8 cellular contexts compared by ENCODE assay signal in genomic region chr10:79286318-79286951, GRCh38.
DNase-seq lines count a peak whose midpoint lies in the region; ATAC-seq and TF ChIP-seq lines count a peak whose summit lies in the region.

No MANE protein-coding gene starts in this region.

- no peak overlapping the region for H3K4me3 ChIP-seq in tibial nerve

- peak overlapping the region; percentile 96 for H3K27ac Mint-ChIP-seq in activated CD8-positive, alpha-beta T cell treated with anti-CD3 and anti-CD28 coated beads, Interleukin-2, amount 10 ng/mL, durations not matched to agents 7 days and 5 days
- H3K27ac Mint-ChIP-seq in osteocyte (ENCODE audit: unreplicated experiment), result peak overlapping the region; percentile 18

- peaks cover 37% of the 10 kb centered on the region for H3K36me3 Mint-ChIP-seq in activated CD8-positive, alpha-beta T cell treated with anti-CD3 and anti-CD28 coated beads, Interleukin-2, amount 10 ng/mL, durations not matched to agents 7 days and 5 days (ENCODE audit: low read depth)
- H3K36me3 Mint-ChIP-seq in osteocyte (ENCODE audit: unreplicated experiment), result peaks cover 33% of the 10 kb centered on the region

- peak overlapping the region in 3 of 4 donors; percentile 65 to 79 (median 79) for H3K27ac ChIP-seq in tibial nerve

- peaks cover 0 to 71% (median 27%) of the 10 kb centered on the region in 4 donors for H3K4me1 ChIP-seq in tibial nerve

- H3K27me3 ChIP-seq in tibial nerve, result no peaks in the 10 kb centered on the region

- TF ChIP-seq CTCF in GM10248 (IDR thresholded peaks at IDR 0.05; ENCODE audit: control extremely low read depth, extremely low read depth, low read depth, missing control alignments), result no peak
- TF ChIP-seq CTCF in osteocyte (IDR thresholded peaks at IDR 0.05), result no peak
- TF ChIP-seq CTCF in tibial nerve (IDR thresholded peaks at IDR 0.05), result no peak

- ATAC-seq in GM21723 (IDR thresholded peaks at IDR 0.05; ENCODE audit: unreplicated experiment), result peak; percentile 87
- ATAC-seq in activated CD8-positive, alpha-beta T cell treated with anti-CD3 and anti-CD28 coated beads, Interleukin-2, amount 10 ng/mL, durations not matched to agents 7 days and 5 days, result peak; percentile 93

- 44 to 52% methylated on average over 15 to 23 of the region's 23 CpGs for WGBS in tibial nerve, 2 donors

- H3K4me1 Mint-ChIP-seq in activated CD8-positive, alpha-beta T cell treated with anti-CD3 and anti-CD28 coated beads, Interleukin-2, amount 10 ng/mL, durations not matched to agents 7 days and 5 days (ENCODE audit: low read depth), result peaks cover 68% of the 10 kb centered on the region
- H3K4me1 Mint-ChIP-seq in osteocyte (ENCODE audit: unreplicated experiment), result peaks cover 47% of the 10 kb centered on the region

- peak; percentile 95 for DNase-seq in GM10248 (ENCODE audit: extremely low spot score)
- peak; percentile 86 for DNase-seq in NAMALWA (ENCODE audit: low spot score)
- DNase-seq in activated CD8-positive, alpha-beta T cell treated with anti-CD3 and anti-CD28 coated beads, Interleukin-2, amount 10 ng/mL, durations not matched to agents 7 days and 5 days, result peak; percentile 88
- DNase-seq in effector CD8-positive, alpha-beta T cell (lab: John Stamatoyannopoulos, UW), result peak; percentile 38
- DNase-seq in osteocyte (ENCODE audit: extremely low spot score, unreplicated experiment), result no peak
- DNase-seq in tibial nerve (ENCODE audit: low spot score in 2 of 2), result peak; percentile 54 to 55
- DNase-seq in NCI-H2196 (lab: John Stamatoyannopoulos, UW; ENCODE audit: unreplicated experiment), result no peak

- H3K36me3 ChIP-seq in tibial nerve, result peaks cover 0 to 65% (median 4%) of the 10 kb centered on the region in 3 donors

- H3K9me3 Mint-ChIP-seq in activated CD8-positive, alpha-beta T cell treated with anti-CD3 and anti-CD28 coated beads, Interleukin-2, amount 10 ng/mL, durations not matched to agents 7 days and 5 days (ENCODE audit: insufficient read depth), result no peaks in the 10 kb centered on the region
- H3K9me3 Mint-ChIP-seq in osteocyte (ENCODE audit: unreplicated experiment), result no peaks in the 10 kb centered on the region

- CTCF ChIA-PET in GM10248 (lab: Yijun Ruan, JAX), result interaction anchor here (0.8 to 3.8 kb wide), 7 partner anchors 13 to 87 kb away, joined by 3 to 18 read pairs (median 3); no protein-coding TSS in a partner anchor
- CTCF ChIA-PET in activated CD8-positive, alpha-beta T cell treated with anti-CD3 and anti-CD28 coated beads, Interleukin-2, amount 10 ng/mL, durations not matched to agents 7 days and 5 days (lab: Charles Lee), result interaction anchor here (0.7 to 4.0 kb wide), 8 partner anchors 31 to 92 kb away, joined by 3 to 16 read pairs (median 4); no protein-coding TSS in a partner anchor

- peak overlapping the region; percentile 71 for H3K4me3 Mint-ChIP-seq in activated CD8-positive, alpha-beta T cell treated with anti-CD3 and anti-CD28 coated beads, Interleukin-2, amount 10 ng/mL, durations not matched to agents 7 days and 5 days
- H3K4me3 Mint-ChIP-seq in osteocyte (ENCODE audit: unreplicated experiment), result no peak overlapping the region

- POLR2A ChIA-PET in GM10248 (lab: Yijun Ruan, JAX), result interaction anchor here (0.6 to 1.7 kb wide), 6 partner anchors 22 to 67 kb away, joined by 3 to 20 read pairs (median 4); no protein-coding TSS in a partner anchor
- POLR2A ChIA-PET in activated CD8-positive, alpha-beta T cell treated with anti-CD3 and anti-CD28 coated beads, Interleukin-2, amount 10 ng/mL, durations not matched to agents 7 days and 5 days (lab: Charles Lee), result interaction anchor here (0.8 to 2.8 kb wide), 11 partner anchors 13 to 61 kb away, joined by 3 to 13 read pairs (median 6); partner anchors contain the start of gene PPIF

- H3K27me3 Mint-ChIP-seq in activated CD8-positive, alpha-beta T cell treated with anti-CD3 and anti-CD28 coated beads, Interleukin-2, amount 10 ng/mL, durations not matched to agents 7 days and 5 days (ENCODE audit: low read depth), result no peaks in the 10 kb centered on the region
- no peaks in the 10 kb centered on the region for H3K27me3 Mint-ChIP-seq in osteocyte (ENCODE audit: unreplicated experiment)

- no peak for TF ChIP-seq POLR2A in tibial nerve (IDR thresholded peaks at IDR 0.05)

- TF ChIP-seq EP300 in tibial nerve (IDR thresholded peaks at IDR 0.05), result no peak

- no peaks in the 10 kb centered on the region for H3K9me3 ChIP-seq in tibial nerve

Comparison
In these comparisons a context has a peak if more than half of its experiments do, and no peak if none do; other contexts are left out.
1. DNase-seq: peak in GM10248 (single experiment), NAMALWA (single experiment), activated CD8-positive, alpha-beta T cell treated with anti-CD3 and anti-CD28 coated beads, Interleukin-2, amount 10 ng/mL, durations not matched to agents 7 days and 5 days (single experiment), effector CD8-positive, alpha-beta T cell (single experiment) and tibial nerve (2 of 2); none in osteocyte (single experiment) and NCI-H2196 (single experiment).